In genomic region chr1:77987942-77988341, GRCh38 we compare ENCODE assay signal across 31 cellular contexts. TPM values are rescaled to one million over a fixed set of nuclear protein-coding genes. Genes with fewer than 3 reads are reported as not detected.
"Had no signal": no experiment of that assay in that cellular context is flagged by ENCODE, and none has a peak within 500 bp of the region (broad histone marks: within the 10 kb centered on the region; RNA-seq: fewer than 3 reads in every experiment).

No MANE protein-coding gene starts in this region.

- H3K27ac Mint-ChIP-seq: activated CD4-positive, alpha-beta memory T cell treated with anti-CD3 and anti-CD28 coated beads, Interleukin-2, amount 10 ng/mL, durations not matched to agents 7 days and 5 days; activated CD8-positive, alpha-beta memory T cell treated with anti-CD3 and anti-CD28 coated beads, Interleukin-2, amount 10 ng/mL, durations not matched to agents 7 days and 5 days; activated naive CD4-positive, alpha-beta T cell treated with anti-CD3 and anti-CD28 coated beads, Interleukin-2, amount 10 ng/mL, durations not matched to agents 7 days and 5 days had no signal

- H3K27me3 ChIP-seq: ascending aorta had no signal

- H3K9me3 Mint-ChIP-seq: activated CD4-positive, alpha-beta memory T cell treated with anti-CD3 and anti-CD28 coated beads, Interleukin-2, amount 10 ng/mL, durations not matched to agents 7 days and 5 days; activated naive CD4-positive, alpha-beta T cell treated with anti-CD3 and anti-CD28 coated beads, Interleukin-2, amount 10 ng/mL, durations not matched to agents 7 days and 5 days had no signal

- H3K4me3 Mint-ChIP-seq: activated CD4-positive, alpha-beta memory T cell treated with anti-CD3 and anti-CD28 coated beads, Interleukin-2, amount 10 ng/mL, durations not matched to agents 7 days and 5 days; activated CD8-positive, alpha-beta memory T cell treated with anti-CD3 and anti-CD28 coated beads, Interleukin-2, amount 10 ng/mL, durations not matched to agents 7 days and 5 days; activated naive CD4-positive, alpha-beta T cell treated with anti-CD3 and anti-CD28 coated beads, Interleukin-2, amount 10 ng/mL, durations not matched to agents 7 days and 5 days; activated naive CD8-positive, alpha-beta T cell had no signal

- DNase-seq: activated CD4-positive, alpha-beta memory T cell treated with anti-CD3 and anti-CD28 coated beads, Interleukin-2, amount 10 ng/mL, durations not matched to agents 7 days and 5 days; activated CD4-positive, alpha-beta T cell treated with anti-CD3 and anti-CD28 coated beads for 1 hour; activated CD4-positive, alpha-beta T cell treated with anti-CD3 and anti-CD28 coated beads for 48 hours; activated CD4-positive, CD25-positive, alpha-beta regulatory T cell; activated CD8-positive, alpha-beta memory T cell treated with anti-CD3 and anti-CD28 coated beads for 24 hours; activated CD8-positive, alpha-beta memory T cell treated with anti-CD3 and anti-CD28 coated beads, Interleukin-2, amount 10 ng/mL, durations not matched to agents 7 days and 5 days; activated CD8-positive, alpha-beta memory T cell treated with anti-CD3 and anti-CD28 coated beads, Interleukin-2, amount 50 U/mL, for 48 hours; activated effector memory CD4-positive, alpha-beta T cell treated with Interleukin-2 at 50 U/mL for 16 hours; activated naive CD4-positive, alpha-beta T cell treated with anti-CD3 and anti-CD28 coated beads, Interleukin-2, amount 10 ng/mL, durations not matched to agents 7 days and 5 days; activated T-cell treated with anti-CD3 and anti-CD28 coated beads, Interleukin-2, amount 50 U/mL, for 48 hours; amygdala; caudate nucleus; NCI-H1105 treated with DMSO at 0.1 percent for 48 hours; NCI-H1436; NCI-H1694; NCI-H1930; NCI-H2081 treated with DMSO at 0.1 percent for 48 hours; NCI-H226; NCI-H446 treated with DMSO at 0.1 percent for 48 hours; NCI-H524; SIG-M5; T-helper 1 cell; T-helper 2 cell; T-helper 9 cell had no signal

- H3K27ac ChIP-seq: ascending aorta, KMS-11, VCaP had no signal

- H3K4me3 ChIP-seq: ascending aorta had no signal

- H3K36me3 ChIP-seq: ascending aorta had no signal

- H3K4me1 ChIP-seq: ascending aorta had no signal

- H3K9me3 ChIP-seq: ascending aorta had no signal

- H3K27me3 Mint-ChIP-seq: activated CD4-positive, alpha-beta memory T cell treated with anti-CD3 and anti-CD28 coated beads, Interleukin-2, amount 10 ng/mL, durations not matched to agents 7 days and 5 days; activated CD8-positive, alpha-beta memory T cell treated with anti-CD3 and anti-CD28 coated beads, Interleukin-2, amount 10 ng/mL, durations not matched to agents 7 days and 5 days; activated naive CD4-positive, alpha-beta T cell treated with anti-CD3 and anti-CD28 coated beads, Interleukin-2, amount 10 ng/mL, durations not matched to agents 7 days and 5 days; activated naive CD8-positive, alpha-beta T cell had no signal

- ATAC-seq: activated CD8-positive, alpha-beta memory T cell treated with anti-CD3 and anti-CD28 coated beads, Interleukin-2, amount 10 ng/mL, durations not matched to agents 7 days and 5 days; Panc1; SK-N-SH treated with all-trans-retinoic acid at 6 μM for 48 hours had no signal

RNA-seq across cellular contexts. Expression of gene GIPC2, which starts 57.8 kb away (rescaled TPM):
- total RNA-seq: SK-MEL-5 had no signal
